8 cellular contexts compared by ENCODE assay signal in genomic region chr17:50630524-50631194, GRCh38. TPM values are rescaled to one million over a fixed set of nuclear protein-coding genes. Genes with fewer than 3 reads are reported as not detected.
DNase-seq lines count a peak whose midpoint lies in the region; ATAC-seq and TF ChIP-seq lines count a peak whose summit lies in the region.

No MANE protein-coding gene starts in this region.

- peak overlapping the region; percentile 21 for H3K27ac Mint-ChIP-seq in Calu3 (ENCODE audit: unreplicated experiment)
- no peak overlapping the region for H3K27ac Mint-ChIP-seq in stimulated activated naive B cell treated with anti-CD40 and anti-IgM and Interleukin-4, amounts not matched to agents 10 μg/mL and 1 μg/mL and 100 μg/mL, for 72 hours

- BruUV-seq in Calu3 (replicated peaks; lab: Mats Ljungman, UMichigan) = no TSS peak

- peaks cover 26% of the 10 kb centered on the region for H3K36me3 Mint-ChIP-seq in Calu3 (ENCODE audit: insufficient read depth, unreplicated experiment)
- H3K36me3 Mint-ChIP-seq in stimulated activated naive B cell treated with anti-CD40 and anti-IgM and Interleukin-4, amounts not matched to agents 10 μg/mL and 1 μg/mL and 100 μg/mL, for 72 hours = no peaks in the 10 kb centered on the region

- peak; percentile 91 for TF ChIP-seq RAD21 in Ishikawa (IDR thresholded peaks at IDR 0.05; ENCODE audit: low read depth)

- no peaks in the 10 kb centered on the region for H3K9me3 Mint-ChIP-seq in Calu3 (ENCODE audit: low read depth, unreplicated experiment)
- no peaks in the 10 kb centered on the region for H3K9me3 Mint-ChIP-seq in stimulated activated naive B cell treated with anti-CD40 and anti-IgM and Interleukin-4, amounts not matched to agents 10 μg/mL and 1 μg/mL and 100 μg/mL, for 72 hours

- peak overlapping the region; percentile 90; the same call in 1 of the 2 replicates for H3K27ac ChIP-seq in VCaP

- TF ChIP-seq EP300 in Ishikawa (IDR thresholded peaks at IDR 0.05; ENCODE audit: borderline replicate concordance) = peak; percentile 12; the same call in 1 of the 2 replicates

- CTCF ChIA-PET in Calu3 (lab: Charles Lee) = interaction anchor here (0.6 to 7.5 kb wide), 8 partner anchors 10 to 80 kb away, joined by 3 to 130 read pairs (median 6); no protein-coding TSS in a partner anchor

- in situ Hi-C loops in T47D (cut with HindIII; ENCODE audit: low pct_unique_long_range_greater_than_20kb, low sequenced_read_pairs) = no loop called here

- H3K4me3 Mint-ChIP-seq in Calu3 (ENCODE audit: low read depth, unreplicated experiment) = no peak overlapping the region
- no peak overlapping the region for H3K4me3 Mint-ChIP-seq in stimulated activated naive B cell treated with anti-CD40 and anti-IgM and Interleukin-4, amounts not matched to agents 10 μg/mL and 1 μg/mL and 100 μg/mL, for 72 hours

- ATAC-seq in stimulated activated naive B cell treated with anti-CD40 and anti-IgM and Interleukin-4, amounts not matched to agents 10 μg/mL and 1 μg/mL and 100 μg/mL, for 72 hours (replicated peaks) = peak; percentile 55 to 68
- ATAC-seq in GM18519 (IDR thresholded peaks at IDR 0.05; ENCODE audit: low FRiP score, unreplicated experiment) = no peak

- intact Hi-C loops in Calu3 (cut with micrococcal nuclease; ENCODE audit: unreplicated experiment) = loop anchor here (1.0 kb wide), 1 partner anchor 65 kb away; no protein-coding TSS in a partner anchor

- H3K27me3 Mint-ChIP-seq in Calu3 (ENCODE audit: unreplicated experiment) = peaks cover 12% of the 10 kb centered on the region
- H3K27me3 Mint-ChIP-seq in stimulated activated naive B cell treated with anti-CD40 and anti-IgM and Interleukin-4, amounts not matched to agents 10 μg/mL and 1 μg/mL and 100 μg/mL, for 72 hours = peaks cover 69 to 87% of the 10 kb centered on the region in 2 donors

- DNase-seq in Calu3 (peak; percentile 96), T47D (ENCODE audit: low read depth in 1 of 2, low spot score in 1 of 2) (peak; percentile 81 to 95), lung microvascular endothelial cell (ENCODE audit: low read depth in 2 of 2) (peak; percentile 35 to 60), medulla oblongata (ENCODE audit: extremely low spot score) (no peak)
- DNase-seq in stimulated activated naive B cell treated with anti-CD40 and anti-IgM and Interleukin-4, amounts not matched to agents 10 μg/mL and 1 μg/mL and 100 μg/mL, for 72 hours = peak; percentile 14

- peaks cover 59% of the 10 kb centered on the region for H3K4me1 Mint-ChIP-seq in Calu3 (ENCODE audit: low read depth, unreplicated experiment)
- peaks cover 4 to 7% of the 10 kb centered on the region in 2 donors for H3K4me1 Mint-ChIP-seq in stimulated activated naive B cell treated with anti-CD40 and anti-IgM and Interleukin-4, amounts not matched to agents 10 μg/mL and 1 μg/mL and 100 μg/mL, for 72 hours

- TF ChIP-seq CTCF in Calu3 (IDR thresholded peaks at IDR 0.05; ENCODE audit: unreplicated experiment) (peak; percentile 99), VCaP (conservative IDR thresholded peaks at IDR 0.05) (peak; percentile 95)

TF ChIP-seq in Ishikawa, 13 proteins besides CTCF, POLR2A, EP300 and RAD21:
- TF ChIP-seq TCF12 (IDR thresholded peaks at IDR 0.05; ENCODE audit: low read depth) (peak; percentile 45; the same call in 1 of the 2 replicates), MAX (IDR thresholded peaks at IDR 0.05) (peak; percentile 59), EGR1 (IDR thresholded peaks at IDR 0.05) (no peak)

RNA-seq across cellular contexts. Expression of gene ABCC3, which starts 4.0 kb away (rescaled TPM):
- total RNA-seq in Calu3 (2022) = 88.0 and 125 TPM in 2 replicates
- total RNA-seq in lung microvascular endothelial cell = 0.40 and 1.7 TPM in 2 replicates

Comparison
In these comparisons a context has a peak if more than half of its experiments do, and no peak if none do; other contexts are left out.
1. RNA of gene ABCC3, which starts 4.0 kb away (total RNA-seq): 88.0 to 125 TPM in Calu3; 0.40 to 1.7 TPM in lung microvascular endothelial cell; every median in the first group is over 10 times any median in the second.